ENCODE assay signal across 8 cellular contexts in the genomic region with DNA sequence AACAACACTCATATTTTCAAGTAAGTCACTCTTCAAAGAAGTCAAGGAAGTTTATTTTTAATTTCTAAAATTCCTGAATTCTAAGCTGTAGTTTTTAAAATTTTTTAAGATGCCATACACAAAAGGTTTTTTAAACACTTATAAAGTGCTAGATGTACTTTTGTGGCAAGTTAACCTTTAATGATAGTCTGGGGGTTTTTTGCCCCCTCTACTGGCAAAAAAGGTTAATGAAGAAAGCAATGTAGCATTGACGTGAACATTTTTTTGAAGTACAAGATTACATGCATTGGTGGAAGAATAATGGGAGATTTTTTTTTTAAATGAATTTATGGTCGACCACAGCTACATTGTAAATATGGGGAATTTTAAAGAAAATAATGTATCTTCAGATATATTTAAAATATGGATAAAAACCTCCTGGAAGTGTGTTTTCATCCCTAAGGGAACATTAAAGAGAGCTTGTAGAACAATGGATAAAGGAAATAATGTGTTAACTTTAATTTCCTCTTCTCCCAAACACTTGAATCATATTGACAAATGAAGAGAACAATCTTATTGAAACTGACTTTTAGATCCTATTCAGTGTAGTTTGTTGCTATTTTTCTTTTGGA. TPM values are rescaled to one million over a fixed set of nuclear protein-coding genes. Genes with fewer than 3 reads are reported as not detected.
DNase-seq lines count a peak whose midpoint lies in the region; ATAC-seq and TF ChIP-seq lines count a peak whose summit lies in the region.

No MANE protein-coding gene starts in this region.

- H3K79me2 ChIP-seq in H9 (ENCODE audit: insufficient read depth, low read length) (no peaks in the 10 kb centered on the region), PC-9 (ENCODE audit: low read depth) (peaks cover 20% of the 10 kb centered on the region), osteoblast (ENCODE audit: insufficient read depth, low read length) (peaks cover 80% of the 10 kb centered on the region)

- no peak overlapping the region for H3K27ac ChIP-seq in H9 (ENCODE audit: insufficient read length, low read depth, low read length)
- H3K27ac ChIP-seq in PC-9: no peak overlapping the region
- no peak overlapping the region for H3K27ac ChIP-seq in osteoblast (ENCODE audit: low read depth, low read length)

- no TSS peak for BruUV-seq in PC-9 (replicated peaks; lab: Mats Ljungman, UMichigan)

- TF ChIP-seq CTCF in H9 (conservative IDR thresholded peaks at IDR 0.05): peak; percentile 80
- TF ChIP-seq CTCF in PC-9 (conservative IDR thresholded peaks at IDR 0.05): peak; percentile 86
- peak; percentile 67 for TF ChIP-seq CTCF in epithelial cell of proximal tubule (conservative IDR thresholded peaks at IDR 0.05; ENCODE audit: low read depth, low read length)
- peak; percentile 54 for TF ChIP-seq CTCF in osteoblast (IDR thresholded peaks at IDR 0.05; ENCODE audit: extremely low read depth, low read depth, low read length)

- H3K18ac ChIP-seq in H9 (ENCODE audit: insufficient read length, low read depth, low read length): no peak overlapping the region

- H2AK5ac ChIP-seq in H9 (ENCODE audit: insufficient read length, low read length): no peak overlapping the region

- no CpG with 5 or more reads among the region's 2 CpGs for WGBS in H9 (ENCODE audit: extremely low coverage, insufficient read length, low lambda C conversion rate)

- no peak overlapping the region for H2AFZ ChIP-seq in H9 (ENCODE audit: low read length)
- H2AFZ ChIP-seq in PC-9: no peak overlapping the region
- H2AFZ ChIP-seq in osteoblast (ENCODE audit: low read length): no peak overlapping the region

- no peaks in the 10 kb centered on the region for H3K4me1 ChIP-seq in H9 (ENCODE audit: insufficient read depth, low read length)
- H3K4me1 ChIP-seq in PC-9 (replicated peaks; ENCODE audit: insufficient read depth): 0 out of 2 replicates have a peak, but pooled peaks cover 9% of the 10 kb centered on the region
- no peaks in the 10 kb centered on the region for H3K4me1 ChIP-seq in osteoblast (ENCODE audit: insufficient read depth, low read length)

- intact Hi-C loops in PC-9 (cut with micrococcal nuclease; ENCODE audit: unreplicated experiment): loop anchor here (1.0 to 2.0 kb wide), 2 partner anchors 51 to 161 kb away; no protein-coding TSS in a partner anchor
- intact Hi-C loops in activated CD4-positive, alpha-beta memory T cell treated with anti-CD3 and anti-CD28 coated beads for 36 hours (cut with micrococcal nuclease): loop anchor here (1.0 kb wide), 1 partner anchor 161 kb away; no protein-coding TSS in a partner anchor

- H3K27me3 ChIP-seq in H9 (ENCODE audit: insufficient read depth, low read length) (no peaks in the 10 kb centered on the region), PC-9 (ENCODE audit: insufficient read depth, low read depth) (no peaks in the 10 kb centered on the region), osteoblast (ENCODE audit: insufficient read depth, low read length) (no peaks in the 10 kb centered on the region)

- H2BK120ac ChIP-seq in H9 (ENCODE audit: low read depth, low read length, poor library complexity, severe bottlenecking): no peak overlapping the region

- H3K4me2 ChIP-seq in H9 (ENCODE audit: insufficient read depth, insufficient read length, low read length): no peak overlapping the region
- no peak overlapping the region for H3K4me2 ChIP-seq in PC-9
- no peak overlapping the region for H3K4me2 ChIP-seq in osteoblast (ENCODE audit: insufficient read depth, low read length)

- no peak overlapping the region for H3K27ac Mint-ChIP-seq in H9
- H3K27ac Mint-ChIP-seq in activated CD4-positive, alpha-beta memory T cell treated with anti-CD3 and anti-CD28 coated beads for 36 hours: no peak overlapping the region

- H3K9me2 ChIP-seq in PC-9 (ENCODE audit: insufficient read depth): no peaks in the 10 kb centered on the region

- H4K20me1 ChIP-seq in H9 (ENCODE audit: control insufficient read depth, insufficient read depth, insufficient read length) (no peaks in the 10 kb centered on the region), PC-9 (ENCODE audit: insufficient read depth) (no peaks in the 10 kb centered on the region), osteoblast (ENCODE audit: insufficient read depth, low read length) (peaks cover 5% of the 10 kb centered on the region)

- H2BK12ac ChIP-seq in H9 (ENCODE audit: insufficient read length, low read depth, low read length): no peak overlapping the region

- H3F3A ChIP-seq in PC-9 (ENCODE audit: insufficient read depth, low read depth): peaks cover 21% of the 10 kb centered on the region

- H2BK20ac ChIP-seq in H9 (ENCODE audit: low read depth, low read length, poor library complexity, severe bottlenecking): no peak overlapping the region

- no peak overlapping the region for H4K91ac ChIP-seq in H9 (ENCODE audit: insufficient read length, low read depth, low read length)

- H3K4ac ChIP-seq in H9 (ENCODE audit: low read depth, low read length): no peak overlapping the region

- peaks cover 6 to 26% (median 16%) of the 10 kb centered on the region in 3 experiments; a peak in 5 of 7 replicates for H3K36me3 Mint-ChIP-seq in H9 (ENCODE audit: insufficient read depth in 1 of 3, low read depth in 3 of 3)
- peaks cover 45% of the 10 kb centered on the region for H3K36me3 Mint-ChIP-seq in activated CD4-positive, alpha-beta memory T cell treated with anti-CD3 and anti-CD28 coated beads for 36 hours

- POLR2A ChIA-PET in PC-9 (lab: Charles Lee; ENCODE audit: unreplicated experiment): interaction anchor here (0.6 kb wide), 2 partner anchors 11 to 12 kb away, joined by 4 to 5 read pairs; a partner anchor contains a TSS
- POLR2A ChIA-PET in activated CD4-positive, alpha-beta memory T cell treated with anti-CD3 and anti-CD28 coated beads for 36 hours (lab: Charles Lee): no interaction called here

- DNase-seq in ELR (ENCODE audit: low read depth) (peak; percentile 58), H9 (no peak), PC-9 (peak; percentile 15 to 60), epithelial cell of proximal tubule (ENCODE audit: low read depth) (no peak), osteoblast (ENCODE audit: insufficient read length, low spot score, missing footprints) (no peak), middle frontal gyrus (ENCODE audit: extremely low spot score, low spot score) (no peak)
- DNase-seq in activated CD4-positive, alpha-beta memory T cell treated with anti-CD3 and anti-CD28 coated beads for 36 hours: no peak

- no peak overlapping the region for H2BK5ac ChIP-seq in H9 (ENCODE audit: insufficient read length, low read length)

- H3K27me3 Mint-ChIP-seq in H9 (ENCODE audit: low read depth): no peaks in the 10 kb centered on the region
- no peaks in the 10 kb centered on the region for H3K27me3 Mint-ChIP-seq in activated CD4-positive, alpha-beta memory T cell treated with anti-CD3 and anti-CD28 coated beads for 36 hours

- H3K4me3 Mint-ChIP-seq in H9: no peak overlapping the region
- H3K4me3 Mint-ChIP-seq in activated CD4-positive, alpha-beta memory T cell treated with anti-CD3 and anti-CD28 coated beads for 36 hours: no peak overlapping the region

- H3K9me3 Mint-ChIP-seq in H9: no peaks in the 10 kb centered on the region
- no peaks in the 10 kb centered on the region for H3K9me3 Mint-ChIP-seq in activated CD4-positive, alpha-beta memory T cell treated with anti-CD3 and anti-CD28 coated beads for 36 hours

- H4K8ac ChIP-seq in H9 (replicated peaks; ENCODE audit: insufficient read length, low read depth, low read length): no peak overlapping the region

- no peak overlapping the region for H3K23ac ChIP-seq in H9 (ENCODE audit: insufficient read length, low read depth, low read length)

- H3K4me3 ChIP-seq in PC-9: no peak overlapping the region
- H3K4me3 ChIP-seq in epithelial cell of proximal tubule (ENCODE audit: low read depth, low read length): no peak overlapping the region
- no peak overlapping the region for H3K4me3 ChIP-seq in osteoblast (ENCODE audit: insufficient read depth, low read length)

- H3K9ac ChIP-seq in H9 (ENCODE audit: extremely low read depth, insufficient read length, low read length): no peak overlapping the region

- H3K79me1 ChIP-seq in H9 (ENCODE audit: insufficient read depth, low read depth, low read length, poor library complexity, severe bottlenecking): no peaks in the 10 kb centered on the region

- no peak overlapping the region for H3K14ac ChIP-seq in H9 (ENCODE audit: insufficient read depth, low read length)

- no peak overlapping the region for H2BK15ac ChIP-seq in H9 (ENCODE audit: low read depth, low read length)

- H4K5ac ChIP-seq in H9 (ENCODE audit: insufficient read length, low read depth, low read length): no peak overlapping the region

- H3T11ph ChIP-seq in H9 (ENCODE audit: low read length): no peak overlapping the region

- no peak overlapping the region for H3K56ac ChIP-seq in H9 (ENCODE audit: insufficient read length, low read depth, low read length)

- peaks cover 83% of the 10 kb centered on the region for H3K36me3 ChIP-seq in PC-9 (ENCODE audit: low read depth)
- H3K36me3 ChIP-seq in osteoblast (ENCODE audit: insufficient read depth, low read length): peaks cover 62% of the 10 kb centered on the region

- CTCF ChIA-PET in PC-9 (lab: Charles Lee): interaction anchor here (0.6 to 1.3 kb wide), 4 partner anchors 51 to 172 kb away, joined by 3 to 12 read pairs (median 7); no protein-coding TSS in a partner anchor
- CTCF ChIA-PET in activated CD4-positive, alpha-beta memory T cell treated with anti-CD3 and anti-CD28 coated beads for 36 hours (lab: Charles Lee): interaction anchor here (0.8 to 3.2 kb wide), 7 partner anchors 8 to 189 kb away, joined by 3 to 11 read pairs (median 9); no protein-coding TSS in a partner anchor

- H3K9me3 ChIP-seq in H9 (ENCODE audit: control insufficient read depth, low read depth, low read length) (no peaks in the 10 kb centered on the region), PC-9 (ENCODE audit: insufficient read depth, low read depth) (no peaks in the 10 kb centered on the region), osteoblast (ENCODE audit: low read depth, low read length) (no peaks in the 10 kb centered on the region)

- H3K23me2 ChIP-seq in H9 (ENCODE audit: insufficient read length, low read depth, low read length, poor library complexity, severe bottlenecking): no peaks in the 10 kb centered on the region

- 0 out of 4 replicates have a peak, but pooled peaks cover 0 to 2% of the 10 kb centered on the region in 2 experiments for H3K4me1 Mint-ChIP-seq in H9
- H3K4me1 Mint-ChIP-seq in activated CD4-positive, alpha-beta memory T cell treated with anti-CD3 and anti-CD28 coated beads for 36 hours (ENCODE audit: low read depth): peaks cover 13% of the 10 kb centered on the region

- ATAC-seq in HG02973 (IDR thresholded peaks at IDR 0.05; ENCODE audit: unreplicated experiment): no peak

RNA-seq across cellular contexts. Expression of a gene that starts 12.6 kb away (rescaled TPM):
- total RNA-seq in H9 (2021) (9.0 and 12.0 TPM in 2 replicates), PC-9 (2021) (368 and 419 TPM in 2 replicates), epithelial cell of proximal tubule (95.4 and 112 TPM in 2 replicates), osteoblast (99.6 and 108 TPM in 2 replicates)
- total RNA-seq in activated CD4-positive, alpha-beta memory T cell treated with anti-CD3 and anti-CD28 coated beads for 36 hours: 10 to 100 TPM; 38.0 to 39.2 TPM

Comparison
In these comparisons a context has a peak if more than half of its experiments do, and no peak if none do; other contexts are left out.
1. DNase-seq: peak in ELR (single experiment) and PC-9 (2 of 2); none in H9 (single experiment), epithelial cell of proximal tubule (single experiment), osteoblast (single experiment), activated CD4-positive, alpha-beta memory T cell treated with anti-CD3 and anti-CD28 coated beads for 36 hours (single experiment) and middle frontal gyrus (single experiment).
2. Peak in every context shown above with its lines, with median percentiles within 50 percentile points of each other: CTCF ChIP-seq.